ENCODE assay signal across 27 cellular contexts in genomic region chr7:37476428-37476827, GRCh38. TPM values are rescaled to one million over a fixed set of nuclear protein-coding genes. Genes with fewer than 3 reads are reported as not detected.
"Had no signal": no experiment of that assay in that cellular context is flagged by ENCODE, and none has a peak within 500 bp of the region (broad histone marks: within the 10 kb centered on the region; RNA-seq: fewer than 3 reads in every experiment).

No MANE protein-coding gene starts in this region.

- H3K27me3 ChIP-seq: adrenal gland, body of pancreas, breast epithelium, Peyer's patch had no signal

- H3K9me3 ChIP-seq: adrenal gland, body of pancreas, breast epithelium, Peyer's patch, SJSA1 had no signal

- H3K36me3 ChIP-seq: adrenal gland, breast epithelium, Peyer's patch, SJSA1 had no signal

- H3K9me2 ChIP-seq: SK-N-SH had no signal

- H3K27ac ChIP-seq: adrenal gland, body of pancreas, breast epithelium, Peyer's patch, SJSA1 had no signal

- H3K4me2 ChIP-seq: SK-N-SH had no signal

- DNase-seq: activated CD4-positive, alpha-beta T cell treated with anti-CD3 and anti-CD28 coated beads for 36 hours; activated CD4-positive, alpha-beta T cell treated with anti-CD3 and anti-CD28 coated beads, Interleukin-2, amount 10 ng/mL, durations not matched to agents 7 days and 5 days; activated CD4-positive, alpha-beta T cell treated with anti-CD3 and anti-CD28 coated beads, Interleukin-2, amount 50 U/mL, for 48 hours; activated CD8-positive, alpha-beta memory T cell treated with anti-CD3 and anti-CD28 coated beads, Interleukin-2, amount 50 U/mL, for 4 hours; activated gamma-delta T cell treated with Interleukin-2 at 50 U/mL for 16 hours; activated naive CD4-positive, alpha-beta T cell treated with anti-CD3 and anti-CD28 coated beads for 36 hours; activated T-cell treated with anti-CD3 and anti-CD28 coated beads for 4 hours; activated T-cell treated with anti-CD3 and anti-CD28 coated beads, Interleukin-2, amount 50 U/mL, for 4 hours; body of pancreas; Karpas-422; KBM-7; NCI-H1105; NCI-H1417 treated with DMSO at 0.1 percent for 48 hours; NCI-H187 treated with DMSO at 0.1 percent for 48 hours; NCI-H2081; NCI-H345; NCI-H524 treated with DMSO at 0.1 percent for 48 hours; Peyer's patch; RPMI8226; SHP77 treated with DMSO at 0.1 percent for 48 hours; SK-N-SH had no signal

- H3K9ac ChIP-seq: SK-N-SH had no signal

- H3K4me1 ChIP-seq: adrenal gland, body of pancreas, breast epithelium, Peyer's patch, SJSA1 had no signal

- H3K4me3 ChIP-seq: adrenal gland, body of pancreas, breast epithelium, Peyer's patch, SJSA1 had no signal

- ATAC-seq: activated CD4-positive, alpha-beta T cell treated with anti-CD3 and anti-CD28 coated beads for 36 hours; activated CD4-positive, CD25-positive, alpha-beta regulatory T cell treated with anti-CD3 and anti-CD28 coated beads, Interleukin-2, amount 50 U/mL, for 24 hours; activated naive CD4-positive, alpha-beta T cell treated with anti-CD3 and anti-CD28 coated beads, Interleukin-2, amount 50 U/mL, for 72 hours; activated T-cell treated with anti-CD3 and anti-CD28 coated beads, Interleukin-2, amount 50 U/mL, for 4 hours; body of pancreas; WTC11 had no signal

RNA-seq across cellular contexts. Expression of gene ELMO1, which starts 27.8 kb away (rescaled TPM):
- total RNA-seq: SJSA1 had no signal
